Comparison of ENCODE assay signal across 1 cellular context in genomic region chr9:35073276-35073607, GRCh38.
TF ChIP-seq lines count a peak whose summit lies in the region.

No MANE protein-coding gene starts in this region.

TF ChIP-seq in HEK293, 187 proteins besides CTCF, POLR2A, EP300 and RAD21 (continued from another document):
- no peak for TF ChIP-seq ZBTB44 (tag by site-specific recombination; IDR thresholded peaks at IDR 0.05)
